In the genomic region with DNA sequence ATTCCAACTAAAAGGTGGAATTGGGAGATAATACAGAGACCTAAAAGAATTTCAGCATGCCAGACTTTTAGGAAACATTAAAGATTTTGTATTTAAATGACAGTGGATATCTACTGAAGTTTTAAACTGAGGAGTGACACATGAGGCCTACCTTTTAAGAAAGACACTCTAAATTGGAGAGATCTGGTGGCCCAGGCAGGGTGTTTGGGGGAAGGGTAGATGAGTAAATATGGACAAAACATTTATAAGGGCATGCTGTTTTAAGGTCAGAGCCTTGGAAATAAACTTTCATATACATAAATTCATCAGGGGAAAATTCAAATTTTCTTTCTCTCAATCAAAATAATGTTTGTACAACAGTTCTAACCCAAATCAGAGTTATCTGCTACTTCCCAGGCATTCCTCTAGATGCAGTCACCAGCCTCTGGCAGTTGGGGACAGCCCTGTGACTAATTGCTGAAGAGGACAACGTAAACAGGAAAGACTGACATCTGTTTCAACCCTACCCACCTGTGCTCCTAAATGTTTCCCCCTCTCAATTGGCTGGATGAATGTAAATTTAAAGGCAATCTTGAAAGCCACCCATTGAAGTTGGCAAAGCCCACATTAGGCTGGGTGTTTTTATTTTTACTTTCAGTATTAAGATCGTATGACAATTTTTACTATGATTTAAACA, we compare ENCODE assay signal across 8 cellular contexts.
DNase-seq lines count a peak whose midpoint lies in the region; ATAC-seq and TF ChIP-seq lines count a peak whose summit lies in the region.

No MANE protein-coding gene starts in this region.

- peak overlapping the region; percentile 91 for H3K27ac Mint-ChIP-seq in MCF 10A (ENCODE audit: low read depth, unreplicated experiment)

- no peaks in the 10 kb centered on the region for H3K27me3 Mint-ChIP-seq in MCF 10A (ENCODE audit: insufficient read depth, unreplicated experiment)

- peak overlapping the region in 9 of 11 experiments; percentile 19 to 64 (median 44); a peak in 13 of 22 replicates for H3K4me2 ChIP-seq in BLaER1 treated with 17β-estradiol and CSF1 and Interleukin-3, amounts not matched to agents 10 nM and 100 nM

- intact Hi-C loops in MCF 10A (cut with micrococcal nuclease) = no loop called here

- peak overlapping the region; percentile 70 for H3K4me3 Mint-ChIP-seq in MCF 10A (ENCODE audit: unreplicated experiment)

- no peaks in the 10 kb centered on the region for H3K27me3 ChIP-seq in BLaER1 treated with 17β-estradiol and CSF1 and Interleukin-3, amounts not matched to agents 10 nM and 100 nM
- no peaks in the 10 kb centered on the region for H3K27me3 ChIP-seq in upper lobe of left lung

- H3K4me3 ChIP-seq in BLaER1 treated with 17β-estradiol and CSF1 and Interleukin-3, amounts not matched to agents 10 nM and 100 nM = peak overlapping the region in 3 of 10 experiments; percentile 24 to 36 (median 33); a peak in 2 of 20 replicates
- H3K4me3 ChIP-seq in upper lobe of left lung = peak overlapping the region in 2 of 4 donors; percentile 12 to 18

- no peaks in the 10 kb centered on the region for H3K36me3 Mint-ChIP-seq in MCF 10A (ENCODE audit: insufficient read depth, unreplicated experiment)

- H4K20me1 ChIP-seq in BLaER1 treated with 17β-estradiol and CSF1 and Interleukin-3, amounts not matched to agents 10 nM and 100 nM = no peaks in the 10 kb centered on the region

- peaks cover 7% of the 10 kb centered on the region for H3K4me1 Mint-ChIP-seq in MCF 10A (ENCODE audit: insufficient read depth, unreplicated experiment)

- ATAC-seq in GM21360 (IDR thresholded peaks at IDR 0.05; ENCODE audit: unreplicated experiment) = peak; percentile 98
- ATAC-seq in stimulated activated naive CD8-positive, alpha-beta T cell treated with anti-CD3 and anti-CD28 coated beads, Interleukin-15, Interleukin-2, amounts not matched to agents 100 U/mL and 50 U/mL, for 24 hours = peak; percentile 72
- no peak for ATAC-seq in upper lobe of left lung (ENCODE audit: low FRiP score in 2 of 2)

- H3K4me1 ChIP-seq in BLaER1 treated with 17β-estradiol and CSF1 and Interleukin-3, amounts not matched to agents 10 nM and 100 nM = peaks cover 0 to 13% (median 0%) of the 10 kb centered on the region in 10 experiments; a peak in 3 of 20 replicates
- no peaks in the 10 kb centered on the region for H3K4me1 ChIP-seq in upper lobe of left lung

- no peak for TF ChIP-seq EP300 in upper lobe of left lung (IDR thresholded peaks at IDR 0.05)

- 28 to 32% methylated on average over 2 of the region's 2 CpGs for WGBS in upper lobe of left lung, 2 donors

- H3K27ac ChIP-seq in BLaER1 treated with 17β-estradiol and CSF1 and Interleukin-3, amounts not matched to agents 10 nM and 100 nM = peak overlapping the region in 6 of 11 experiments; percentile 4 to 52 (median 21); a peak in 7 of 22 replicates
- no peak overlapping the region for H3K27ac ChIP-seq in upper lobe of left lung

- TF ChIP-seq CTCF in MCF 10A (IDR thresholded peaks at IDR 0.05; ENCODE audit: unreplicated experiment) (no peak), upper lobe of left lung (IDR thresholded peaks at IDR 0.05) (no peak)

- DNase-seq in HS-27A (ENCODE audit: low read depth) = peak; percentile 7
- DNase-seq in MCF 10A (ENCODE audit: unreplicated experiment) = peak; percentile 47
- DNase-seq in stimulated activated naive CD8-positive, alpha-beta T cell treated with anti-CD3 and anti-CD28 coated beads, Interleukin-15, Interleukin-2, amounts not matched to agents 100 U/mL and 50 U/mL, for 24 hours = no peak
- DNase-seq in GF-D8 (lab: John Stamatoyannopoulos, UW) = no peak
- DNase-seq in upper lobe of left lung = no peak
- no peak for DNase-seq in HUDEP-2 (lab: John Stamatoyannopoulos, UW; ENCODE audit: unreplicated experiment in 76 of 76)

- no TSS peak for BruUV-seq in MCF 10A (replicated peaks; lab: Mats Ljungman, UMichigan)

- no peaks in the 10 kb centered on the region for H3K9me3 ChIP-seq in BLaER1 treated with 17β-estradiol and CSF1 and Interleukin-3, amounts not matched to agents 10 nM and 100 nM (replicated peaks in 1 of 11)
- H3K9me3 ChIP-seq in upper lobe of left lung = no peaks in the 10 kb centered on the region

- H3K9me3 Mint-ChIP-seq in MCF 10A (ENCODE audit: unreplicated experiment) = peaks cover 6% of the 10 kb centered on the region

- H3K9ac ChIP-seq in BLaER1 treated with 17β-estradiol and CSF1 and Interleukin-3, amounts not matched to agents 10 nM and 100 nM = peak overlapping the region in 1 of 11 experiments; percentile 46; a peak in 2 of 22 replicates

- H3K36me3 ChIP-seq in BLaER1 treated with 17β-estradiol and CSF1 and Interleukin-3, amounts not matched to agents 10 nM and 100 nM = no peaks in the 10 kb centered on the region
- H3K36me3 ChIP-seq in upper lobe of left lung = no peaks in the 10 kb centered on the region

- no peak for TF ChIP-seq POLR2A in upper lobe of left lung (IDR thresholded peaks at IDR 0.05)

- CTCF ChIA-PET in MCF 10A (lab: Yijun Ruan, JAX) = no interaction called here

- POLR2A ChIA-PET in MCF 10A (lab: Yijun Ruan, JAX) = no interaction called here

Comparison
In these comparisons a context has a peak if more than half of its experiments do, and no peak if none do; other contexts are left out.
1. H3K27ac ChIP-seq: peak in BLaER1 treated with 17β-estradiol and CSF1 and Interleukin-3, amounts not matched to agents 10 nM and 100 nM (6 of 11); none in upper lobe of left lung (0 of 4).
2. ATAC-seq: peak in GM21360 (single experiment) and stimulated activated naive CD8-positive, alpha-beta T cell treated with anti-CD3 and anti-CD28 coated beads, Interleukin-15, Interleukin-2, amounts not matched to agents 100 U/mL and 50 U/mL, for 24 hours (single experiment); none in upper lobe of left lung (0 of 2).
3. DNase-seq: peak in HS-27A (single experiment) and MCF 10A (single experiment); none in stimulated activated naive CD8-positive, alpha-beta T cell treated with anti-CD3 and anti-CD28 coated beads, Interleukin-15, Interleukin-2, amounts not matched to agents 100 U/mL and 50 U/mL, for 24 hours (single experiment), GF-D8 (single experiment), upper lobe of left lung (0 of 2) and HUDEP-2 (0 of 76).